1 cellular context compared by ENCODE assay signal in genomic region chr5:138032028-138032571, GRCh38.
TF ChIP-seq lines count a peak whose summit lies in the region.

No MANE protein-coding gene starts in this region.

TF ChIP-seq in HepG2, 621 proteins besides CTCF, POLR2A, EP300 and RAD21:
- TF ChIP-seq KDM4B (CRISPR knock-in tag; IDR thresholded peaks at IDR 0.05) (0 out of 2 replicates have a peak, but pooled peaks have one; percentile 1), ZNF598 (CRISPR knock-in tag; IDR thresholded peaks at IDR 0.05; ENCODE audit: borderline replicate concordance) (0 out of 2 replicates have a peak, but pooled peaks have one; percentile 80), DMAP1 (CRISPR knock-in tag; IDR thresholded peaks at IDR 0.05) (peak; percentile 8; the same call in 1 of the 2 replicates), ZMAT3 (CRISPR knock-in tag; conservative IDR thresholded peaks at IDR 0.05) (peak; percentile 28; the same call in 1 of the 2 replicates), ZNF10 (CRISPR knock-in tag; IDR thresholded peaks at IDR 0.05; ENCODE audit: borderline replicate concordance, low read depth) (no peak), ZNF329 (CRISPR knock-in tag; IDR thresholded peaks at IDR 0.05; ENCODE audit: low read depth) (0 out of 2 replicates have a peak, but pooled peaks have one; percentile 9), ZMYM4 (CRISPR knock-in tag; IDR thresholded peaks at IDR 0.05) (0 out of 2 replicates have a peak, but pooled peaks have one; percentile 37), GPN1 (CRISPR knock-in tag; IDR thresholded peaks at IDR 0.05; ENCODE audit: borderline replicate concordance) (0 out of 2 replicates have a peak, but pooled peaks have one; percentile 8), SRY (CRISPR knock-in tag; IDR thresholded peaks at IDR 0.05) (peak; percentile 59; the same call in 1 of the 2 replicates), ZNF430 (CRISPR knock-in tag; IDR thresholded peaks at IDR 0.05) (0 out of 2 replicates have a peak, but pooled peaks have one; percentile 45), ZKSCAN5 (CRISPR knock-in tag; IDR thresholded peaks at IDR 0.05) (peak; percentile 67; the same call in 1 of the 2 replicates), KMT2A (CRISPR knock-in tag; IDR thresholded peaks at IDR 0.05) (0 out of 2 replicates have a peak, but pooled peaks have one; percentile 19), CCDC6 (CRISPR knock-in tag; IDR thresholded peaks at IDR 0.05) (peak; percentile 2; the same call in 1 of the 2 replicates), NFKB2 (CRISPR knock-in tag; IDR thresholded peaks at IDR 0.05; ENCODE audit: borderline replicate concordance) (peak; percentile 3; the same call in 1 of the 2 replicates), BHLHE40 (IDR thresholded peaks at IDR 0.05; ENCODE audit: low read length) (0 out of 2 replicates have a peak, but pooled peaks have one; percentile 36), YEATS2 (CRISPR knock-in tag; IDR thresholded peaks at IDR 0.05; ENCODE audit: borderline replicate concordance) (no peak), ZNF605 (CRISPR knock-in tag; IDR thresholded peaks at IDR 0.05) (peak; percentile 9; the same call in 1 of the 2 replicates), KLF9 (CRISPR knock-in tag; IDR thresholded peaks at IDR 0.05; ENCODE audit: low read depth) (peak; percentile 85; the same call in 1 of the 2 replicates), FOSL2 (CRISPR knock-in tag; IDR thresholded peaks at IDR 0.05) (0 out of 2 replicates have a peak, but pooled peaks have one; percentile 14), ZKSCAN1 (IDR thresholded peaks at IDR 0.05; ENCODE audit: low read length) (no peak), BRCA1 (CRISPR knock-in tag; IDR thresholded peaks at IDR 0.05) (no peak), ZNF761 (CRISPR knock-in tag; conservative IDR thresholded peaks at IDR 0.05) (0 out of 2 replicates have a peak, but pooled peaks have one; percentile 4), ZNF570 (CRISPR knock-in tag; IDR thresholded peaks at IDR 0.05; ENCODE audit: borderline replicate concordance) (0 out of 2 replicates have a peak, but pooled peaks have one; percentile 9), ZFP1 (CRISPR knock-in tag; IDR thresholded peaks at IDR 0.05) (no peak), THYN1 (CRISPR knock-in tag; IDR thresholded peaks at IDR 0.05; ENCODE audit: borderline replicate concordance, low read depth) (no peak), RBAK (CRISPR knock-in tag; IDR thresholded peaks at IDR 0.05) (0 out of 2 replicates have a peak, but pooled peaks have one; percentile 16)
- TF ChIP-seq, protein P1, sequence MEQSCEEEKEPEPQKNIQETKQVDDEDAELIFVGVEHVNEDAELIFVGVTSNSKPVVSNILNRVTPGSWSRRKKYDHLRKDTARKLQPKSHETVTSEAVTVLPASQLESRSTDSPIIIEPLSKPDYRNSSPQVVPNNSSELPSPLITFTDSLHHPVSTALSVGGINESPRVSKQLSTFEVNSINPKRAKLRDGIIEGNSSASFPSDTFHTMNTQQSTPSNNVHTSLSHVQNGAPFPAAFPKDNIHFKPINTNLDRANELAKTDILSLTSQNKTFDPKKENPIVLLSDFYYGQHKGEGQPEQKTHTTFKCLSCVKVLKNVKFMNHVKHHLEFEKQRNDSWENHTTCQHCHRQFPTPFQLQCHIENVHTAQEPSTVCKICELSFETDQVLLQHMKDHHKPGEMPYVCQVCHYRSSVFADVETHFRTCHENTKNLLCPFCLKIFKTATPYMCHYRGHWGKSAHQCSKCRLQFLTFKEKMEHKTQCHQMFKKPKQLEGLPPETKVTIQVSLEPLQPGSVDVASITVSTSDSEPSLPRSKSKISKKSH (CRISPR knock-in tag; IDR thresholded peaks at IDR 0.05; ENCODE audit: borderline replicate concordance) = no peak
- TF ChIP-seq, protein P2, sequence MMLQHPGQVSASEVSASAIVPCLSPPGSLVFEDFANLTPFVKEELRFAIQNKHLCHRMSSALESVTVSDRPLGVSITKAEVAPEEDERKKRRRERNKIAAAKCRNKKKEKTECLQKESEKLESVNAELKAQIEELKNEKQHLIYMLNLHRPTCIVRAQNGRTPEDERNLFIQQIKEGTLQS (CRISPR knock-in tag; IDR thresholded peaks at IDR 0.05) = 0 out of 2 replicates have a peak, but pooled peaks have one; percentile 4
- TF ChIP-seq, protein P3, sequence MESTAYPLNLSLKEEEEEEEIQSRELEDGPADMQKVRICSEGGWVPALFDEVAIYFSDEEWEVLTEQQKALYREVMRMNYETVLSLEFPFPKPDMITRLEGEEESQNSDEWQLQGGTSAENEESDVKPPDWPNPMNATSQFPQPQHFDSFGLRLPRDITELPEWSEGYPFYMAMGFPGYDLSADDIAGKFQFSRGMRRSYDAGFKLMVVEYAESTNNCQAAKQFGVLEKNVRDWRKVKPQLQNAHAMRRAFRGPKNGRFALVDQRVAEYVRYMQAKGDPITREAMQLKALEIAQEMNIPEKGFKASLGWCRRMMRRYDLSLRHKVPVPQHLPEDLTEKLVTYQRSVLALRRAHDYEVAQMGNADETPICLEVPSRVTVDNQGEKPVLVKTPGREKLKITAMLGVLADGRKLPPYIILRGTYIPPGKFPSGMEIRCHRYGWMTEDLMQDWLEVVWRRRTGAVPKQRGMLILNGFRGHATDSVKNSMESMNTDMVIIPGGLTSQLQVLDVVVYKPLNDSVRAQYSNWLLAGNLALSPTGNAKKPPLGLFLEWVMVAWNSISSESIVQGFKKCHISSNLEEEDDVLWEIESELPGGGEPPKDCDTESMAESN (CRISPR knock-in tag; conservative IDR thresholded peaks at IDR 0.05) = 0 out of 2 replicates have a peak, but pooled peaks have one; percentile 1
